28 cellular contexts compared by ENCODE assay signal in genomic region chr13:95929430-95929829, GRCh38.
"Had no signal": no experiment of that assay in that cellular context is flagged by ENCODE, and none has a peak within 500 bp of the region (broad histone marks: within the 10 kb centered on the region; RNA-seq: fewer than 3 reads in every experiment).

No MANE protein-coding gene starts in this region.

- H3K36me3 ChIP-seq: neutrophil, right lobe of liver, transverse colon, upper lobe of right lung, uterus had no signal

- H3K27me3 ChIP-seq: neutrophil, pancreas, right lobe of liver, sigmoid colon, suprapubic skin, testis, tibial artery, transverse colon, upper lobe of right lung, uterus had no signal

- ATAC-seq: naive thymus-derived CD8-positive, alpha-beta T cell; natural killer cell treated with Interleukin-12 subunit alpha and Interleukin-12 subunit beta and Interleukin-15 and Interleukin-18, amount 100 ng/mL, for 72 hours; pancreas; psoas muscle; right cardiac atrium; right lobe of liver; stimulated activated memory B cell treated with anti-CD40 and anti-IgM and Interleukin-4, amounts not matched to agents 10 μg/mL and 1 μg/mL and 100 μg/mL, for 72 hours; stimulated activated naive CD8-positive, alpha-beta T cell treated with anti-CD3 and anti-CD28 coated beads, Interleukin-15, amount 100 ng/mL, for 72 hours; stimulated activated naive CD8-positive, alpha-beta T cell treated with anti-CD3 and anti-CD28 coated beads, Interleukin-15, Interleukin-2, amounts not matched to agents 100 U/mL and 50 U/mL, for 24 hours; upper lobe of right lung had no signal

- H3K27ac Mint-ChIP-seq: naive thymus-derived CD8-positive, alpha-beta T cell; natural killer cell treated with Interleukin-12 subunit alpha and Interleukin-12 subunit beta and Interleukin-15 and Interleukin-18, amount 100 ng/mL, for 72 hours; nephron progenitor cell; stimulated activated memory B cell treated with anti-CD40 and anti-IgM and Interleukin-4, amounts not matched to agents 10 μg/mL and 1 μg/mL and 100 μg/mL, for 72 hours; stimulated activated naive CD8-positive, alpha-beta T cell treated with anti-CD3 and anti-CD28 coated beads, Interleukin-15, amount 100 ng/mL, for 72 hours; type B pancreatic cell had no signal

- FAIRE-seq: pancreas, small intestine had no signal

- H3K9me3 ChIP-seq: neutrophil, pancreas, right lobe of liver, sigmoid colon, testis, upper lobe of right lung, uterus had no signal

- H3K4me1 Mint-ChIP-seq: naive thymus-derived CD8-positive, alpha-beta T cell; nephron progenitor cell; neural crest cell; stimulated activated memory B cell treated with anti-CD40 and anti-IgM and Interleukin-4, amounts not matched to agents 10 μg/mL and 1 μg/mL and 100 μg/mL, for 72 hours; stimulated activated naive CD8-positive, alpha-beta T cell treated with anti-CD3 and anti-CD28 coated beads, Interleukin-15, amount 100 ng/mL, for 72 hours had no signal

- H3K36me3 Mint-ChIP-seq: stimulated activated memory B cell treated with anti-CD40 and anti-IgM and Interleukin-4, amounts not matched to agents 10 μg/mL and 1 μg/mL and 100 μg/mL, for 72 hours had no signal

- H3K4me3 ChIP-seq: pancreas, psoas muscle, right lobe of liver, sigmoid colon, suprapubic skin, testis, tibial artery, transverse colon, upper lobe of right lung, uterus had no signal

- H3K27ac ChIP-seq: neutrophil, pancreas, psoas muscle, right lobe of liver, sigmoid colon, suprapubic skin, testis, tibial artery, transverse colon, upper lobe of right lung, uterus had no signal

- H3K4me1 ChIP-seq: pancreas, psoas muscle, right lobe of liver, sigmoid colon, suprapubic skin, testis, tibial artery, transverse colon, upper lobe of right lung, uterus had no signal

- H3K4me3 Mint-ChIP-seq: naive thymus-derived CD8-positive, alpha-beta T cell; natural killer cell treated with Interleukin-12 subunit alpha and Interleukin-12 subunit beta and Interleukin-15 and Interleukin-18, amount 100 ng/mL, for 72 hours; nephron progenitor cell; neural crest cell; stimulated activated memory B cell treated with anti-CD40 and anti-IgM and Interleukin-4, amounts not matched to agents 10 μg/mL and 1 μg/mL and 100 μg/mL, for 72 hours; stimulated activated naive CD8-positive, alpha-beta T cell treated with anti-CD3 and anti-CD28 coated beads, Interleukin-15, amount 100 ng/mL, for 72 hours; type B pancreatic cell had no signal

- H3K27me3 Mint-ChIP-seq: naive thymus-derived CD8-positive, alpha-beta T cell; natural killer cell treated with Interleukin-12 subunit alpha and Interleukin-12 subunit beta and Interleukin-15 and Interleukin-18, amount 100 ng/mL, for 72 hours; stimulated activated memory B cell treated with anti-CD40 and anti-IgM and Interleukin-4, amounts not matched to agents 10 μg/mL and 1 μg/mL and 100 μg/mL, for 72 hours; stimulated activated naive CD8-positive, alpha-beta T cell treated with anti-CD3 and anti-CD28 coated beads, Interleukin-15, amount 100 ng/mL, for 72 hours; type B pancreatic cell had no signal

- DNase-seq: naive thymus-derived CD8-positive, alpha-beta T cell; nephron progenitor cell; nucleus accumbens; psoas muscle; right cardiac atrium; right lobe of liver; sigmoid colon; small intestine; stimulated activated CD4-positive, alpha-beta T cell treated with anti-CD3 and anti-CD28 coated beads, Interleukin-15, amount 100 ng/mL, for 24 hours; stimulated activated CD4-positive, alpha-beta T cell treated with anti-CD3 and anti-CD28 coated beads, Interleukin-4, amount 100 ng/mL, for 1 hour; stimulated activated CD4-positive, alpha-beta T cell treated with anti-CD3 and anti-CD28 coated beads, Interleukin-4, amount 100 ng/mL, for 4 hours; stimulated activated CD8-positive, alpha-beta memory T cell treated with anti-CD3 and anti-CD28 coated beads, Interleukin-4, amount 100 ng/mL, for 48 hours; stimulated activated naive CD4-positive, alpha-beta T cell; stimulated activated naive CD8-positive, alpha-beta T cell treated with anti-CD3 and anti-CD28 coated beads, Interleukin-15, amount 100 ng/mL, for 72 hours; stimulated activated naive CD8-positive, alpha-beta T cell treated with anti-CD3 and anti-CD28 coated beads, Interleukin-15, Interleukin-2, amounts not matched to agents 100 U/mL and 50 U/mL, for 24 hours; substantia nigra; testis; tibial artery; transverse colon; upper lobe of right lung; uterus had no signal
